In genomic region chr5:67065697-67066096, GRCh38 we compare ENCODE assay signal across 13 cellular contexts.
"Had no signal": no experiment of that assay in that cellular context is flagged by ENCODE, and none has a peak within 500 bp of the region (broad histone marks: within the 10 kb centered on the region; RNA-seq: fewer than 3 reads in every experiment).

No MANE protein-coding gene starts in this region.

- H3K4me1 ChIP-seq: thyroid gland had no signal

- H3K36me3 ChIP-seq: heart right ventricle, pancreas, spleen, thyroid gland had no signal

- H3K4me3 ChIP-seq: gastroesophageal sphincter, heart right ventricle, pancreas, spleen, thyroid gland had no signal

- H3K27me3 ChIP-seq: gastroesophageal sphincter, heart right ventricle, pancreas, spleen, thyroid gland had no signal

- FAIRE-seq: urothelium cell line had no signal

- H3K27ac ChIP-seq: gastroesophageal sphincter, pancreas, spleen, thyroid gland had no signal

- H3K4me1 Mint-ChIP-seq: activated B cell treated with CpG ODN at 0.5 μM for 24 hours, naive B cell had no signal

- H3K9me3 Mint-ChIP-seq: activated B cell treated with CpG ODN at 0.5 μM for 24 hours; T-helper 2 cell treated with Interferon-gamma antibody and Interleukin-4, amounts not matched to agents 5 μg/mL and 100 μg/mL, for 36 hours had no signal

- H3K36me3 Mint-ChIP-seq: naive B cell had no signal

- H3K27ac Mint-ChIP-seq: activated B cell treated with CpG ODN at 0.5 μM for 24 hours; naive B cell; T-helper 2 cell treated with Interferon-gamma antibody and Interleukin-4, amounts not matched to agents 5 μg/mL and 100 μg/mL, for 36 hours had no signal

- ATAC-seq: gastroesophageal sphincter, heart right ventricle, left colon, sciatic nerve had no signal

- H3K9me3 ChIP-seq: gastroesophageal sphincter, heart right ventricle, pancreas, spleen, thyroid gland had no signal

- H3K4me3 Mint-ChIP-seq: activated B cell treated with CpG ODN at 0.5 μM for 24 hours; naive B cell; T-helper 2 cell treated with Interferon-gamma antibody and Interleukin-4, amounts not matched to agents 5 μg/mL and 100 μg/mL, for 36 hours had no signal

- H3K27me3 Mint-ChIP-seq: activated B cell treated with CpG ODN at 0.5 μM for 24 hours had no signal

- DNase-seq: activated B cell treated with CpG ODN at 0.5 μM for 24 hours; cerebellar nuclear complex; effector memory CD4-positive, alpha-beta T cell; heart right ventricle; left colon; naive B cell; pancreas; spleen; thyroid gland had no signal
